In genomic region chr13:99657848-99658265, GRCh38 we compare ENCODE assay signal across 8 cellular contexts. TPM values are rescaled to one million over a fixed set of nuclear protein-coding genes. Genes with fewer than 3 reads are reported as not detected.
DNase-seq lines count a peak whose midpoint lies in the region; ATAC-seq, FAIRE-seq and TF ChIP-seq lines count a peak whose summit lies in the region.

No MANE protein-coding gene starts in this region.

- H3K4me3 ChIP-seq in lung, result peak overlapping the region; percentile 29
- peak overlapping the region; percentile 49 to 74 for H3K4me3 ChIP-seq in stomach smooth muscle (ENCODE audit: low read length in 2 of 2)

- H3K27ac ChIP-seq in CD4-positive, alpha-beta T cell (ENCODE audit: low read depth, low read length), result peak overlapping the region; percentile 84
- H3K27ac ChIP-seq in lung (ENCODE audit: low read depth in 1 of 2, low read length in 1 of 2) (peak overlapping the region in 1 of 2 donors; percentile 71), stomach smooth muscle (ENCODE audit: low read length) (peak overlapping the region; percentile 82)

- peak; percentile 88 for FAIRE-seq in H54 (lab: Jason Lieb, UNC)

- H3K27me3 Mint-ChIP-seq in CD4-positive, alpha-beta T cell, result no peaks in the 10 kb centered on the region
- H3K27me3 Mint-ChIP-seq in T-helper 17 cell, result no peaks in the 10 kb centered on the region
- no peaks in the 10 kb centered on the region for H3K27me3 Mint-ChIP-seq in chondrocyte (ENCODE audit: low read depth)

- H3K4me3 Mint-ChIP-seq in CD4-positive, alpha-beta T cell, result peak overlapping the region; percentile 76
- H3K4me3 Mint-ChIP-seq in T-helper 17 cell (peak overlapping the region; percentile 87), chondrocyte (ENCODE audit: unreplicated experiment) (peak overlapping the region; percentile 75)

- no peaks in the 10 kb centered on the region for H3K9me3 Mint-ChIP-seq in CD4-positive, alpha-beta T cell
- no peaks in the 10 kb centered on the region for H3K9me3 Mint-ChIP-seq in chondrocyte (ENCODE audit: low read depth)

- H3K27me3 ChIP-seq in CD4-positive, alpha-beta T cell (ENCODE audit: control insufficient read depth, insufficient read depth, low read length), result no peaks in the 10 kb centered on the region
- no peaks in the 10 kb centered on the region for H3K27me3 ChIP-seq in lung (ENCODE audit: control insufficient read depth, insufficient read depth)
- H3K27me3 ChIP-seq in stomach smooth muscle (ENCODE audit: control insufficient read depth in 1 of 2, insufficient read depth in 2 of 2, low read length in 2 of 2), result no peaks in the 10 kb centered on the region

- POLR2A ChIA-PET in CD4-positive, alpha-beta T cell (lab: Charles Lee), result interaction anchor here (0.6 to 3.4 kb wide), 21 partner anchors 12 to 1017 kb away, joined by 3 to 40 read pairs (median 5); partner anchors contain the start of genes CLYBL, GGACT, TMTC4 and ZIC5

- H3K36me3 ChIP-seq in lung (ENCODE audit: control insufficient read depth in 2 of 2, insufficient read depth in 2 of 2, low read length in 2 of 2) (no peaks in the 10 kb centered on the region), stomach smooth muscle (ENCODE audit: control insufficient read depth in 2 of 2, insufficient read depth in 2 of 2, low read length in 2 of 2) (no peaks in the 10 kb centered on the region)

- H3K9ac ChIP-seq in stomach smooth muscle (ENCODE audit: low read length in 2 of 2), result peak overlapping the region; percentile 62 to 78

- peak overlapping the region; percentile 97 for H3K27ac Mint-ChIP-seq in CD4-positive, alpha-beta T cell
- H3K27ac Mint-ChIP-seq in T-helper 17 cell (peak overlapping the region; percentile 90), chondrocyte (ENCODE audit: unreplicated experiment) (peak overlapping the region; percentile 96)

- intact Hi-C loops in CD4-positive, alpha-beta T cell (cut with DNase I, micrococcal nuclease), result loop anchor here (2.0 to 10.0 kb wide), 10 partner anchors 51 to 1444 kb away; partner anchors contain the start of genes CLYBL (in 2 of the 2), GGACT (in 1 of the 2) and PCCA (in 1 of the 2)

- peaks cover 48% of the 10 kb centered on the region for H3K4me1 Mint-ChIP-seq in CD4-positive, alpha-beta T cell (ENCODE audit: low read depth)
- H3K4me1 Mint-ChIP-seq in T-helper 17 cell, result peaks cover 33% of the 10 kb centered on the region
- H3K4me1 Mint-ChIP-seq in chondrocyte (ENCODE audit: low read depth), result peaks cover 43% of the 10 kb centered on the region

- H3K9me3 ChIP-seq in CD4-positive, alpha-beta T cell (ENCODE audit: control insufficient read depth, low read length), result no peaks in the 10 kb centered on the region
- H3K9me3 ChIP-seq in T-helper 17 cell (ENCODE audit: control insufficient read depth, low read length, poor library complexity, severe bottlenecking) (no peaks in the 10 kb centered on the region), lung (ENCODE audit: control insufficient read depth in 2 of 2, insufficient read depth in 1 of 2, low read length in 1 of 2) (no peaks in the 10 kb centered on the region), stomach smooth muscle (ENCODE audit: control insufficient read depth in 2 of 2, low read length in 2 of 2) (no peaks in the 10 kb centered on the region)

- H3K4me1 ChIP-seq in lung (ENCODE audit: control insufficient read depth in 2 of 2, insufficient read depth in 2 of 2, low read length in 2 of 2), result no peaks in the 10 kb centered on the region
- H3K4me1 ChIP-seq in stomach smooth muscle (ENCODE audit: control insufficient read depth, insufficient read depth, low read length), result peaks cover 14% of the 10 kb centered on the region

- TF ChIP-seq POLR2A in H54 (IDR thresholded peaks at IDR 0.05; ENCODE audit: low read depth, low read length), result no peak

- ATAC-seq in CD4-positive, alpha-beta T cell (ENCODE audit: poor library complexity), result peak; percentile 7
- peak; percentile 2 for ATAC-seq in T-helper 17 cell
- peak; percentile 6 for ATAC-seq in lung (ENCODE audit: insufficient read depth, low FRiP score)

- H3K36me3 Mint-ChIP-seq in CD4-positive, alpha-beta T cell (ENCODE audit: low read depth), result no peaks in the 10 kb centered on the region
- H3K36me3 Mint-ChIP-seq in T-helper 17 cell (ENCODE audit: low read depth) (no peaks in the 10 kb centered on the region), chondrocyte (ENCODE audit: low read depth) (no peaks in the 10 kb centered on the region)

- peak in 7 of 10 experiments; percentile 22 to 52 (median 32) for DNase-seq in CD4-positive, alpha-beta T cell
- DNase-seq in H54 (ENCODE audit: insufficient read length, low spot score), result peak; percentile 59
- peak in 2 of 3 donors; percentile 14 to 17 for DNase-seq in T-helper 17 cell
- DNase-seq in chondrocyte (ENCODE audit: low spot score), result no peak
- DNase-seq in lung (ENCODE audit: low spot score), result no peak
- no peak for DNase-seq in SW480 (ENCODE audit: low spot score)
- DNase-seq in NCI-H2196 treated with DMSO at 0.1 percent for 48 hours (lab: John Stamatoyannopoulos, UW; ENCODE audit: unreplicated experiment), result no peak

- CTCF ChIA-PET in CD4-positive, alpha-beta T cell (lab: Charles Lee), result interaction anchor here (1.1 to 4.9 kb wide), 7 partner anchors 13 to 931 kb away, joined by 3 to 28 read pairs (median 7); partner anchors contain the start of gene GGACT

- 5 to 9% methylated on average over 30 of the region's 30 CpGs for WGBS in lung, 2 donors

- TF ChIP-seq CTCF in CD4-positive, alpha-beta T cell (IDR thresholded peaks at IDR 0.05), result no peak
- TF ChIP-seq CTCF in chondrocyte (IDR thresholded peaks at IDR 0.05), result no peak
- no peak for TF ChIP-seq CTCF in lung (IDR thresholded peaks at IDR 0.05; ENCODE audit: control extremely low read depth, extremely low read depth)

RNA-seq across cellular contexts. Expression of gene CLYBL, which starts 51.4 kb away (rescaled TPM):
- total RNA-seq in CD4-positive, alpha-beta T cell, result 1 to 10 TPM; 4.7 to 6.4 TPM
- total RNA-seq in T-helper 17 cell (10 to 100 TPM; 12.8 to 14.5 TPM), chondrocyte (3.3 to 7.0 TPM (median 3.9 TPM) in 3 replicates), lung (1 to 10 TPM; 4.4 to 7.5 TPM)
- 1 to 10 TPM; 3.5 to 4.5 TPM for polyA plus RNA-seq in lung

Comparison
In these comparisons a context has a peak if more than half of its experiments do, and no peak if none do; other contexts are left out.
1. DNase-seq: peak in CD4-positive, alpha-beta T cell (7 of 10), H54 (single experiment) and T-helper 17 cell (2 of 3); none in chondrocyte (single experiment), lung (single experiment), SW480 (single experiment) and NCI-H2196 treated with DMSO at 0.1 percent for 48 hours (single experiment).
2. Peak in every context shown above with its lines, with median percentiles within 50 percentile points of each other: ATAC-seq, H3K27ac Mint-ChIP-seq and H3K4me3 Mint-ChIP-seq.